22 cellular contexts compared by ENCODE assay signal in genomic region chr5:173760461-173761181, GRCh38.
"Had no signal": no experiment of that assay in that cellular context is flagged by ENCODE, and none has a peak within 500 bp of the region (broad histone marks: within the 10 kb centered on the region; RNA-seq: fewer than 3 reads in every experiment).

No MANE protein-coding gene starts in this region.

- H3K27ac ChIP-seq: ascending aorta, esophagus squamous epithelium, gastroesophageal sphincter, lower lobe of right lung, sigmoid colon, thoracic aorta, vagina had no signal

- ATAC-seq: gastroesophageal sphincter, lower lobe of right lung, mucosa of descending colon, WTC11 had no signal

- H3K4me3 ChIP-seq: adrenal gland, ascending aorta, esophagus squamous epithelium, gastroesophageal sphincter, lower lobe of right lung, mucosa of descending colon, sigmoid colon, thoracic aorta, vagina had no signal

- DNase-seq: activated T-cell treated with anti-CD3 and anti-CD28 coated beads, Interleukin-2, amount 50 U/mL, for 1 hour; central memory CD4-positive, alpha-beta T cell; endodermal cell; esophagus squamous epithelium; head of caudate nucleus; lower lobe of right lung; mesendoderm; mucosa of descending colon; nephron progenitor cell; nucleus accumbens; retina; sigmoid colon; stimulated activated CD4-positive, alpha-beta T cell treated with anti-CD3 and anti-CD28 coated beads, Interleukin-2, amount 100 ng/mL, for 48 hours; stimulated activated CD8-positive, alpha-beta memory T cell treated with anti-CD3 and anti-CD28 coated beads, Interleukin-4, amount 100 ng/mL, for 48 hours; stimulated activated naive CD4-positive, alpha-beta T cell treated with Interleukin-2 at 50 U/mL for 16 hours; T1000 had no signal

- H3K36me3 ChIP-seq: adrenal gland, ascending aorta, esophagus squamous epithelium, gastroesophageal sphincter, lower lobe of right lung, sigmoid colon, thoracic aorta, vagina had no signal

- H3K9me3 ChIP-seq: adrenal gland, ascending aorta, esophagus squamous epithelium, gastroesophageal sphincter, lower lobe of right lung, mucosa of descending colon, sigmoid colon, thoracic aorta, vagina had no signal

- H3K27me3 ChIP-seq: adrenal gland, ascending aorta, esophagus squamous epithelium, gastroesophageal sphincter, sigmoid colon, vagina had no signal
